Comparison of ENCODE assay signal across 23 cellular contexts in genomic region chr18:4270016-4270415, GRCh38.
DNase-seq lines count a peak whose midpoint lies in the region; ATAC-seq and TF ChIP-seq lines count a peak whose summit lies in the region.
"Had no signal": no experiment of that assay in that cellular context is flagged by ENCODE, and none has a peak within 500 bp of the region (broad histone marks: within the 10 kb centered on the region; RNA-seq: fewer than 3 reads in every experiment).

No MANE protein-coding gene starts in this region.

- peaks cover 31% of the 10 kb centered on the region for H3K4me1 ChIP-seq in A673 (ENCODE audit: insufficient read depth, low read length, poor library complexity, severe bottlenecking)
- H3K4me1 ChIP-seq: BLaER1 had no signal

- H3K9me3 ChIP-seq in A673 (ENCODE audit: low read depth, low read length, poor library complexity, severe bottlenecking) = no peaks in the 10 kb centered on the region
- H3K9me3 ChIP-seq: BLaER1, SK-N-SH had no signal

- TF ChIP-seq CTCF in A673 (conservative IDR thresholded peaks at IDR 0.05; ENCODE audit: low read depth, low read length) (no peak), GM20000 (IDR thresholded peaks at IDR 0.05; ENCODE audit: extremely low read depth, missing control alignments) (no peak)

- BruUV-seq in A673 (replicated peaks; lab: Mats Ljungman, UMichigan) = no TSS peak

- intact Hi-C loops in A673 (cut with micrococcal nuclease; ENCODE audit: unreplicated experiment) = no loop called here

- CTCF ChIA-PET in A673 (lab: Charles Lee) (no interaction called here), HEK293T (lab: Yijun Ruan, JAX) (no interaction called here)

- peak; percentile 45 for ATAC-seq in GM18858 (IDR thresholded peaks at IDR 0.05; ENCODE audit: unreplicated experiment)
- peak; percentile 81 for ATAC-seq in HG02885 (IDR thresholded peaks at IDR 0.05; ENCODE audit: poor library complexity, unreplicated experiment)
- no peak for ATAC-seq in HG03460 (IDR thresholded peaks at IDR 0.05; ENCODE audit: unreplicated experiment)
- ATAC-seq: GM23338, HCT116, PC-3 had no signal

- POLR2A ChIA-PET in A673 (lab: Charles Lee; ENCODE audit: low non-redundant PET) (no interaction called here), HEK293T (lab: Yijun Ruan, JAX) (no interaction called here)

- no peaks in the 10 kb centered on the region for H3K36me3 ChIP-seq in A673 (ENCODE audit: insufficient read depth, low read length, poor library complexity, severe bottlenecking)
- H3K36me3 ChIP-seq: BLaER1 had no signal

- no peak for DNase-seq in A673 (ENCODE audit: low spot score)
- peak; percentile 35 for DNase-seq in GM20000 (ENCODE audit: low spot score)
- no peak for DNase-seq in DMS 273 treated with DMSO at 0.1 percent for 48 hours (lab: John Stamatoyannopoulos, UW)
- DNase-seq in stimulated activated CD4-positive, alpha-beta T cell treated with anti-CD3 and anti-CD28 coated beads, Interleukin-2, amount 100 ng/mL, for 48 hours = no peak
- no peak for DNase-seq in HEK293T (ENCODE audit: extremely low spot score)
- DNase-seq: 8988T; CD4-positive, alpha-beta memory T cell; KBM-7; NCI-H187; NCI-H2227 treated with DMSO at 0.1 percent for 48 hours; NCI-H510A treated with DMSO at 0.1 percent for 48 hours; NCI-H82; PC-3; RPMI8226; SHP77 treated with DMSO at 0.1 percent for 48 hours; SK-N-SH; T-helper 9 cell had no signal

- no peaks in the 10 kb centered on the region for H3K27me3 ChIP-seq in A673 (replicated peaks; ENCODE audit: insufficient read depth, low read depth, low read length, poor library complexity)
- H3K27me3 ChIP-seq: BLaER1 had no signal

- H3K4me3 ChIP-seq in A673 (ENCODE audit: low read depth, low read length, poor library complexity, severe bottlenecking) = no peak overlapping the region
- H3K4me3 ChIP-seq: BLaER1, GM23338 had no signal

- H3K27ac ChIP-seq in A673 (ENCODE audit: low read depth, low read length, poor library complexity, severe bottlenecking) = peak overlapping the region; percentile 32
- H3K27ac ChIP-seq: BLaER1 had no signal

TF ChIP-seq in HEK293T, 16 proteins besides CTCF, POLR2A, EP300 and RAD21:
- TF ChIP-seq TARDBP (IDR thresholded peaks at IDR 0.05) = no peak
- TF ChIP-seq PKNOX1 (IDR thresholded peaks at IDR 0.05) = no peak
- TF ChIP-seq BHLHE40 (IDR thresholded peaks at IDR 0.05; ENCODE audit: borderline replicate concordance) = no peak
- no peak for TF ChIP-seq ELF4 (IDR thresholded peaks at IDR 0.05)
- TF ChIP-seq ARNT (IDR thresholded peaks at IDR 0.05) = no peak
- TF ChIP-seq FOXM1 (IDR thresholded peaks at IDR 0.05; ENCODE audit: borderline replicate concordance) = no peak
- no peak for TF ChIP-seq SUZ12 (IDR thresholded peaks at IDR 0.05)
- no peak for TF ChIP-seq SP1 (IDR thresholded peaks at IDR 0.05)
- TF ChIP-seq L3MBTL2 (conservative IDR thresholded peaks at IDR 0.05) = no peak
- no peak for TF ChIP-seq LEF1 (IDR thresholded peaks at IDR 0.05; ENCODE audit: borderline replicate concordance)
- no peak for TF ChIP-seq NFRKB (IDR thresholded peaks at IDR 0.05)
- TF ChIP-seq FOXA1 (IDR thresholded peaks at IDR 0.05) = no peak
- TF ChIP-seq CTBP1 (IDR thresholded peaks at IDR 0.05; ENCODE audit: borderline replicate concordance) = no peak
- TF ChIP-seq ZNF384 (IDR thresholded peaks at IDR 0.05) = no peak
- no peak for TF ChIP-seq HDGF (IDR thresholded peaks at IDR 0.05; ENCODE audit: borderline replicate concordance)
- no peak for TF ChIP-seq FOXK2 (IDR thresholded peaks at IDR 0.05)
